Comparison of ENCODE assay signal across 2 cellular contexts in the genomic region with DNA sequence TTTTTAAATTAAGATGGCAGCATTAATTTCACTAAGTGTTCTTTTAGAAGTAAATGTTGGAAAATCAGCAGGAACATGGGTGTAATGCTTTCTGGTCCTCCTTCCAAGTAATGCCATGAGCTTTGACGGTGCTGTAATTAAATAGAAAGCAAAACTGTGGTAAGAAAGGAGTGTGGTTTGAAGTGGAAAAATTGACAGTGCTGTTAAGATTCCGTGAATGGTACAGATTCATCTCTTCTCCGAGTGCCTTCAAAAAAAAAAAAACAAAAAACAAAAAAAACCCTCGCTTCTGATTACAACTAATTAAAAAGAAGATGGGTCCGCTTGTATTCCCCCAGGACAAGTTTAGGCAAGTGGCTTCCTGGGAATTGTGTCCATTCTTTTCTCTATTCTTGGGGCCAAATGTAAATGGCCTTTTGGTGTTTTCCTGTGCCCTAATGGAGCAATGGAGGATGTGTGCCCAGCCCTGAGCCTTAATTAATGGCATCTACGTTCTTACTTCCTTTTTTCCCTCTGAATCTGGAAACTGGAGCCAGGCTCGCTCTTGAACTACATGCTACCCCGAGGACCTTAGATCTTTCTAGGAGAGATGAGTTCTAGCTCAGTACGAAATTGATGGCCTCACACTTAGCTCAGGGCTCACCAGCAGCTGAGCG.
TF ChIP-seq lines count a peak whose summit lies in the region.

No MANE protein-coding gene starts in this region.

TF ChIP-seq in SK-N-SH, 30 proteins besides CTCF, POLR2A, EP300 and RAD21 (continued from another document):
- TF ChIP-seq, protein P1, sequence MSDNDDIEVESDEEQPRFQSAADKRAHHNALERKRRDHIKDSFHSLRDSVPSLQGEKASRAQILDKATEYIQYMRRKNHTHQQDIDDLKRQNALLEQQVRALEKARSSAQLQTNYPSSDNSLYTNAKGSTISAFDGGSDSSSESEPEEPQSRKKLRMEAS (IDR thresholded peaks at IDR 0.05; ENCODE audit: low read depth) = no peak
- TF ChIP-seq SMC3 (IDR thresholded peaks at IDR 0.05; ENCODE audit: low read depth, low read length) = no peak
- no peak for TF ChIP-seq RFX5 (IDR thresholded peaks at IDR 0.05; ENCODE audit: low read length)
- no peak for TF ChIP-seq TCF12 (IDR thresholded peaks at IDR 0.05)
- no peak for TF ChIP-seq MEF2A (IDR thresholded peaks at IDR 0.05; ENCODE audit: borderline replicate concordance, low read depth)

TF ChIP-seq in SK-N-SH treated with all-trans-retinoic acid at 6 μM for 48 hours, 23 proteins besides CTCF, POLR2A, EP300 and RAD21 (continued from another document):
- TF ChIP-seq, protein P2, sequence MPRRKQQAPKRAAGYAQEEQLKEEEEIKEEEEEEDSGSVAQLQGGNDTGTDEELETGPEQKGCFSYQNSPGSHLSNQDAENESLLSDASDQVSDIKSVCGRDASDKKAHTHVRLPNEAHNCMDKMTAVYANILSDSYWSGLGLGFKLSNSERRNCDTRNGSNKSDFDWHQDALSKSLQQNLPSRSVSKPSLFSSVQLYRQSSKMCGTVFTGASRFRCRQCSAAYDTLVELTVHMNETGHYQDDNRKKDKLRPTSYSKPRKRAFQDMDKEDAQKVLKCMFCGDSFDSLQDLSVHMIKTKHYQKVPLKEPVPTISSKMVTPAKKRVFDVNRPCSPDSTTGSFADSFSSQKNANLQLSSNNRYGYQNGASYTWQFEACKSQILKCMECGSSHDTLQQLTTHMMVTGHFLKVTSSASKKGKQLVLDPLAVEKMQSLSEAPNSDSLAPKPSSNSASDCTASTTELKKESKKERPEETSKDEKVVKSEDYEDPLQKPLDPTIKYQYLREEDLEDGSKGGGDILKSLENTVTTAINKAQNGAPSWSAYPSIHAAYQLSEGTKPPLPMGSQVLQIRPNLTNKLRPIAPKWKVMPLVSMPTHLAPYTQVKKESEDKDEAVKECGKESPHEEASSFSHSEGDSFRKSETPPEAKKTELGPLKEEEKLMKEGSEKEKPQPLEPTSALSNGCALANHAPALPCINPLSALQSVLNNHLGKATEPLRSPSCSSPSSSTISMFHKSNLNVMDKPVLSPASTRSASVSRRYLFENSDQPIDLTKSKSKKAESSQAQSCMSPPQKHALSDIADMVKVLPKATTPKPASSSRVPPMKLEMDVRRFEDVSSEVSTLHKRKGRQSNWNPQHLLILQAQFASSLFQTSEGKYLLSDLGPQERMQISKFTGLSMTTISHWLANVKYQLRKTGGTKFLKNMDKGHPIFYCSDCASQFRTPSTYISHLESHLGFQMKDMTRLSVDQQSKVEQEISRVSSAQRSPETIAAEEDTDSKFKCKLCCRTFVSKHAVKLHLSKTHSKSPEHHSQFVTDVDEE (CRISPR knock-in tag; IDR thresholded peaks at IDR 0.05) = no peak
- no peak for TF ChIP-seq BACH2 (CRISPR knock-in tag; IDR thresholded peaks at IDR 0.05; ENCODE audit: borderline replicate concordance)
